Comparison of ENCODE assay signal across 13 cellular contexts in genomic region chr7:71132521-71133231, GRCh38. TPM values are rescaled to one million over a fixed set of nuclear protein-coding genes. Genes with fewer than 3 reads are reported as not detected.
DNase-seq lines count a peak whose midpoint lies in the region; ATAC-seq and TF ChIP-seq lines count a peak whose summit lies in the region.
"Had no signal": no experiment of that assay in that cellular context is flagged by ENCODE, and none has a peak within 500 bp of the region (broad histone marks: within the 10 kb centered on the region; RNA-seq: fewer than 3 reads in every experiment).

No MANE protein-coding gene starts in this region.

- peaks cover under 1% of the 10 kb centered on the region; the same call in 1 of the 2 replicates for H3K9me3 ChIP-seq in SK-N-SH
- H3K9me3 ChIP-seq in muscle layer of duodenum (ENCODE audit: control insufficient read depth in 1 of 2, low read length in 2 of 2), result no peaks in the 10 kb centered on the region
- H3K9me3 ChIP-seq in transverse colon, result no peaks in the 10 kb centered on the region
- no peaks in the 10 kb centered on the region for H3K9me3 ChIP-seq in MG63

- H3F3A ChIP-seq in SK-N-SH (replicated peaks; ENCODE audit: insufficient read depth), result no peaks in the 10 kb centered on the region

- H3K36me3 Mint-ChIP-seq in endothelial cell (ENCODE audit: low read depth, unreplicated experiment), result peaks cover 10% of the 10 kb centered on the region
- no peaks in the 10 kb centered on the region for H3K36me3 Mint-ChIP-seq in activated CD4-positive, alpha-beta memory T cell treated with anti-CD3 and anti-CD28 coated beads, Interleukin-2, amount 10 ng/mL, durations not matched to agents 7 days and 5 days (ENCODE audit: low read depth)

- no peak overlapping the region for H3K4me2 ChIP-seq in SK-N-SH

- ATAC-seq in SK-N-SH treated with all-trans-retinoic acid at 6 μM for 48 hours (no peak), GM19397 (IDR thresholded peaks at IDR 0.05; ENCODE audit: unreplicated experiment) (no peak)

- no peak overlapping the region for H3K27ac Mint-ChIP-seq in endothelial cell (ENCODE audit: unreplicated experiment)
- H3K27ac Mint-ChIP-seq in activated CD4-positive, alpha-beta memory T cell treated with anti-CD3 and anti-CD28 coated beads, Interleukin-2, amount 10 ng/mL, durations not matched to agents 7 days and 5 days, result no peak overlapping the region
- H3K27ac Mint-ChIP-seq: HFFc6 had no signal

- H3K36me3 ChIP-seq in SK-N-SH (replicated peaks in 1 of 2; ENCODE audit: control insufficient read depth in 1 of 2, insufficient read depth in 2 of 2, low read length in 1 of 2) (no peaks in the 10 kb centered on the region), muscle layer of duodenum (ENCODE audit: control insufficient read depth in 1 of 2, insufficient read depth in 2 of 2, low read length in 2 of 2) (no peaks in the 10 kb centered on the region), transverse colon (no peaks in the 10 kb centered on the region), MG63 (no peaks in the 10 kb centered on the region)

- no peaks in the 10 kb centered on the region for H3K79me2 ChIP-seq in SK-N-SH (ENCODE audit: insufficient read depth)

- CTCF ChIA-PET in SK-N-SH (lab: Yijun Ruan, JAX), result no interaction called here
- CTCF ChIA-PET in activated CD4-positive, alpha-beta memory T cell treated with anti-CD3 and anti-CD28 coated beads, Interleukin-2, amount 10 ng/mL, durations not matched to agents 7 days and 5 days (lab: Charles Lee), result no interaction called here

- peak overlapping the region; percentile 59 for H3K4me3 Mint-ChIP-seq in endothelial cell (ENCODE audit: unreplicated experiment)
- H3K4me3 Mint-ChIP-seq in activated CD4-positive, alpha-beta memory T cell treated with anti-CD3 and anti-CD28 coated beads, Interleukin-2, amount 10 ng/mL, durations not matched to agents 7 days and 5 days, result no peak overlapping the region
- H3K4me3 Mint-ChIP-seq: HFFc6 had no signal

- TF ChIP-seq EP300 in SK-N-SH (IDR thresholded peaks at IDR 0.05; ENCODE audit: borderline replicate concordance in 1 of 2, low read depth in 1 of 2, low read length in 1 of 2), result no peak
- TF ChIP-seq EP300 in transverse colon (IDR thresholded peaks at IDR 0.05; ENCODE audit: low read depth), result no peak

- POLR2A ChIA-PET in SK-N-SH (lab: Yijun Ruan, JAX), result no interaction called here
- POLR2A ChIA-PET in activated CD4-positive, alpha-beta memory T cell treated with anti-CD3 and anti-CD28 coated beads, Interleukin-2, amount 10 ng/mL, durations not matched to agents 7 days and 5 days (lab: Charles Lee), result no interaction called here

- no peak overlapping the region for H2AFZ ChIP-seq in SK-N-SH (ENCODE audit: low read depth)

- no peaks in the 10 kb centered on the region for H3K4me1 Mint-ChIP-seq in endothelial cell (ENCODE audit: unreplicated experiment)
- peaks cover 2% of the 10 kb centered on the region for H3K4me1 Mint-ChIP-seq in activated CD4-positive, alpha-beta memory T cell treated with anti-CD3 and anti-CD28 coated beads, Interleukin-2, amount 10 ng/mL, durations not matched to agents 7 days and 5 days

- no peak overlapping the region for H3K9ac ChIP-seq in SK-N-SH

- DNase-seq in SK-N-SH (peak; percentile 35), endothelial cell (ENCODE audit: low spot score) (peak; percentile 3), transverse colon (no peak), MG63 (no peak)
- DNase-seq in activated CD4-positive, alpha-beta memory T cell treated with anti-CD3 and anti-CD28 coated beads, Interleukin-2, amount 10 ng/mL, durations not matched to agents 7 days and 5 days, result no peak
- DNase-seq: EL, HFFc6, midbrain, NCI-H1092 treated with DMSO at 0.1 percent for 48 hours had no signal

- WGBS in SK-N-SH (ENCODE audit: low lambda C conversion rate), result 29% methylated on average over 25 of the region's 74 CpGs
- WGBS in transverse colon (ENCODE audit: low coverage in 1 of 2), 2 donors, result 31% methylated on average over 69 of the region's 74 CpGs; no CpG with 5 or more reads in 1 of the 2 donors

- no peaks in the 10 kb centered on the region for H3K9me2 ChIP-seq in SK-N-SH

- in situ Hi-C loops in transverse colon (cut with MboI; ENCODE audit: low pct_ligation_motif_present in 1 of 4, low pct_unique_long_range_greater_than_20kb in 1 of 4, low sequenced_read_pairs in 3 of 4), result no loop called here

- TF ChIP-seq RAD21 in SK-N-SH (IDR thresholded peaks at IDR 0.05; ENCODE audit: low read length), result no peak

- no peaks in the 10 kb centered on the region for H4K20me1 ChIP-seq in SK-N-SH (ENCODE audit: insufficient read depth)

- H3K27ac ChIP-seq in SK-N-SH (ENCODE audit: low read depth in 2 of 2, low read length in 1 of 2), result no peak overlapping the region
- no peak overlapping the region for H3K27ac ChIP-seq in muscle layer of duodenum (ENCODE audit: low read length)
- H3K27ac ChIP-seq in transverse colon, result peak overlapping the region in 3 of 4 donors; percentile 17 to 78 (median 68)
- H3K27ac ChIP-seq: HL-60 had no signal

- H3K27me3 ChIP-seq in SK-N-SH (ENCODE audit: insufficient read depth) (no peaks in the 10 kb centered on the region), muscle layer of duodenum (ENCODE audit: low read depth, low read length) (no peaks in the 10 kb centered on the region), transverse colon (peaks cover 24% of the 10 kb centered on the region), MG63 (peaks cover 12% of the 10 kb centered on the region)

- intact Hi-C loops in transverse colon (cut with DNase I; ENCODE audit: low total_unique reads), result no loop called here

- H3K27me3 Mint-ChIP-seq in endothelial cell (ENCODE audit: unreplicated experiment), result peaks cover 8% of the 10 kb centered on the region
- peaks cover 20% of the 10 kb centered on the region for H3K27me3 Mint-ChIP-seq in activated CD4-positive, alpha-beta memory T cell treated with anti-CD3 and anti-CD28 coated beads, Interleukin-2, amount 10 ng/mL, durations not matched to agents 7 days and 5 days

- no peak for TF ChIP-seq POLR2A in transverse colon (IDR thresholded peaks at IDR 0.05)

- H3K4me3 ChIP-seq in SK-N-SH (ENCODE audit: low read depth in 2 of 2, low read length in 1 of 2) (no peak overlapping the region), muscle layer of duodenum (ENCODE audit: low read depth in 1 of 2, low read length in 2 of 2) (peak overlapping the region; percentile 26 to 70), transverse colon (peak overlapping the region; percentile 23 to 59 (median 48)), MG63 (no peak overlapping the region)

- H3K9me3 Mint-ChIP-seq in endothelial cell (ENCODE audit: unreplicated experiment), result peaks cover 30% of the 10 kb centered on the region
- peaks cover 10% of the 10 kb centered on the region for H3K9me3 Mint-ChIP-seq in activated CD4-positive, alpha-beta memory T cell treated with anti-CD3 and anti-CD28 coated beads, Interleukin-2, amount 10 ng/mL, durations not matched to agents 7 days and 5 days

- TF ChIP-seq CTCF in SK-N-SH (IDR thresholded peaks at IDR 0.05), result no peak
- no peak for TF ChIP-seq CTCF in endothelial cell (IDR thresholded peaks at IDR 0.05; ENCODE audit: unreplicated experiment)
- no peak for TF ChIP-seq CTCF in transverse colon (IDR thresholded peaks at IDR 0.05)

- H3K4me1 ChIP-seq in SK-N-SH (ENCODE audit: control insufficient read depth in 1 of 2, insufficient read depth in 2 of 2, low read depth in 1 of 2, low read length in 1 of 2), result no peaks in the 10 kb centered on the region
- H3K4me1 ChIP-seq in muscle layer of duodenum (ENCODE audit: control insufficient read depth in 1 of 2, insufficient read depth in 2 of 2, low read length in 2 of 2), result peaks cover 0 to 5% of the 10 kb centered on the region in 2 donors
- no peaks in the 10 kb centered on the region for H3K4me1 ChIP-seq in transverse colon

TF ChIP-seq in SK-N-SH, 30 proteins besides CTCF, POLR2A, EP300 and RAD21:
- TF ChIP-seq NFIC (IDR thresholded peaks at IDR 0.05; ENCODE audit: borderline replicate concordance), result no peak
- no peak for TF ChIP-seq SIN3A (IDR thresholded peaks at IDR 0.05; ENCODE audit: borderline replicate concordance, low read depth, low read length)

TF ChIP-seq in SK-N-SH treated with all-trans-retinoic acid at 6 μM for 48 hours, 23 proteins besides CTCF, POLR2A, EP300 and RAD21 (continues in another document):
- TF ChIP-seq ZNF565 (CRISPR knock-in tag; conservative IDR thresholded peaks at IDR 0.05; ENCODE audit: low read depth) (no peak), ZNF8 (CRISPR knock-in tag; IDR thresholded peaks at IDR 0.05) (no peak), ZFP30 (CRISPR knock-in tag; IDR thresholded peaks at IDR 0.05) (no peak), GLIS3 (CRISPR knock-in tag; IDR thresholded peaks at IDR 0.05) (no peak), CSDC2 (CRISPR knock-in tag; IDR thresholded peaks at IDR 0.05) (no peak), POU6F1 (CRISPR knock-in tag; IDR thresholded peaks at IDR 0.05; ENCODE audit: borderline replicate concordance, low read depth) (no peak)

RNA-seq across cellular contexts. Expression of gene GALNT17, which starts 0.7 kb away (rescaled TPM):
- polyA plus RNA-seq in SK-N-SH (2012; rRNA removed), result not detected in 2 replicates
- polyA plus RNA-seq in SK-N-SH (2012; cell fraction: cytosol; rRNA removed), result not detected in 2 replicates
- not detected in 2 replicates for polyA plus RNA-seq in SK-N-SH (2012; cell fraction: nucleus; rRNA removed)
- 0.38 TPM for total RNA-seq in endothelial cell (ENCODE audit: unreplicated experiment)
- 1 to 10 TPM; 2.6 to 6.6 (median 5.7) TPM for total RNA-seq in transverse colon
- total RNA-seq in MG63 (2014; rRNA removed; shearing (Covaris generic); ENCODE audit: low replicate concordance), result 0.03 TPM in 1 of 2 replicates, not detected in the other
- total RNA-seq in activated CD4-positive, alpha-beta memory T cell treated with anti-CD3 and anti-CD28 coated beads, Interleukin-2, amount 10 ng/mL, durations not matched to agents 7 days and 5 days, result not detected
- total RNA-seq: HFFc6 had no signal

Comparison
In these comparisons a context has a peak if more than half of its experiments do, and no peak if none do; other contexts are left out.
1. DNase-seq: peak in SK-N-SH (single experiment) and endothelial cell (single experiment); none in transverse colon (single experiment), MG63 (single experiment) and activated CD4-positive, alpha-beta memory T cell treated with anti-CD3 and anti-CD28 coated beads, Interleukin-2, amount 10 ng/mL, durations not matched to agents 7 days and 5 days (single experiment).
2. H3K27ac ChIP-seq: peak in transverse colon (3 of 4); none in SK-N-SH (0 of 2) and muscle layer of duodenum (single experiment).
3. H3K4me3 ChIP-seq: peak in muscle layer of duodenum (2 of 2) and transverse colon (4 of 4); none in SK-N-SH (0 of 2) and MG63 (single experiment).